Comparison of ENCODE assay signal across 18 cellular contexts in the genomic region with DNA sequence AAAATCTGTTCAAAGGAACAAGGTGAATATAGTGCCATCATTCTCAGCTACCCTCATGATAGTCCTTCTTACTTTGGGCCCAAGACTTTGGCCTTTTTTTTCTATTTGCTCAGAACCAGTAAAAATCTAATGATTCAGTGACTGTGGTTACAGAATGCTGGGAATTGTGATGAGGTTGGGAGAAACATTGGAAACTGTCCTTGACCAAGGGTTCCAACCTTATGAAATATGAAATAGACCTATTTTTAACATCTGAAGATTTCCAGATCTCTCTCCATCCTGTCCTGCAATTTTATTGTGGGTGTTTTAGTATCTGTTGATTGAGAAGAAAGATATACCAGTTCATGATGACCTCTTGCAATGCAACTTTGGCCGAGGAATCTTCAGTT. TPM values are rescaled to one million over a fixed set of nuclear protein-coding genes. Genes with fewer than 3 reads are reported as not detected.
A peak's percentile ranks its signal among the peaks of the same experiment; 100 is the strongest.
DNase-seq lines count a peak whose midpoint lies in the region; ATAC-seq, FAIRE-seq and TF ChIP-seq lines count a peak whose summit lies in the region.
"Had no signal": no experiment of that assay in that cellular context is flagged by ENCODE, and none has a peak within 500 bp of the region (broad histone marks: within the 10 kb centered on the region; RNA-seq: fewer than 3 reads in every experiment).

No MANE protein-coding gene starts in this region.

- H3F3A ChIP-seq in SK-N-SH (replicated peaks; ENCODE audit: insufficient read depth): peaks cover 28% of the 10 kb centered on the region

- DNase-seq in SK-N-SH (no peak), GM19239 (ENCODE audit: insufficient read length, low spot score) (no peak), uterus (no peak)
- no peak for DNase-seq in stimulated activated naive CD4-positive, alpha-beta T cell treated with Interleukin-2 at 50 U/mL for 16 hours (lab: John Stamatoyannopoulos, UW)
- DNase-seq: CD4-positive, alpha-beta T cell; DMS79; EL; HCEC 1CT; HFFc6 had no signal

- H3K27me3 ChIP-seq in SK-N-SH (ENCODE audit: insufficient read depth): no peaks in the 10 kb centered on the region
- H3K27me3 ChIP-seq in gastroesophageal sphincter: no peaks in the 10 kb centered on the region
- H3K27me3 ChIP-seq in uterus: no peaks in the 10 kb centered on the region
- H3K27me3 ChIP-seq: BLaER1 treated with 17β-estradiol and CSF1 and Interleukin-3, amounts not matched to agents 10 nM and 100 nM had no signal

- H3K4me2 ChIP-seq in SK-N-SH: no peak overlapping the region
- H3K4me2 ChIP-seq: BLaER1 treated with 17β-estradiol and CSF1 and Interleukin-3, amounts not matched to agents 10 nM and 100 nM had no signal

- H3K79me2 ChIP-seq in SK-N-SH (ENCODE audit: insufficient read depth): no peaks in the 10 kb centered on the region

- no peaks in the 10 kb centered on the region for H3K36me3 ChIP-seq in SK-N-SH (replicated peaks in 1 of 2; ENCODE audit: control insufficient read depth in 1 of 2, insufficient read depth in 2 of 2, low read length in 1 of 2)
- H3K36me3 ChIP-seq in gastroesophageal sphincter: peaks cover 0 to 1% of the 10 kb centered on the region in 2 donors
- no peaks in the 10 kb centered on the region for H3K36me3 ChIP-seq in uterus
- H3K36me3 ChIP-seq: BLaER1 treated with 17β-estradiol and CSF1 and Interleukin-3, amounts not matched to agents 10 nM and 100 nM had no signal

- peak; percentile 49 for FAIRE-seq in GM19239 (lab: Jason Lieb, UNC)
- FAIRE-seq: G401.6, GM12891, HTR-8/SVneo had no signal

- intact Hi-C loops in uterus (cut with DNase I; ENCODE audit: low total_unique reads): no loop called here

- TF ChIP-seq POLR2A in gastroesophageal sphincter (IDR thresholded peaks at IDR 0.05): no peak
- TF ChIP-seq POLR2A in uterus (IDR thresholded peaks at IDR 0.05): no peak

- peaks cover 0 to 12% of the 10 kb centered on the region in 2 experiments; a peak in 3 of 4 replicates for H3K4me1 ChIP-seq in SK-N-SH (ENCODE audit: control insufficient read depth in 1 of 2, insufficient read depth in 2 of 2, low read depth in 1 of 2, low read length in 1 of 2)
- peaks cover 0 to 12% (median 0%) of the 10 kb centered on the region in 3 donors for H3K4me1 ChIP-seq in gastroesophageal sphincter
- no peaks in the 10 kb centered on the region for H3K4me1 ChIP-seq in uterus
- H3K4me1 ChIP-seq: BLaER1 treated with 17β-estradiol and CSF1 and Interleukin-3, amounts not matched to agents 10 nM and 100 nM had no signal

- H4K20me1 ChIP-seq in SK-N-SH (ENCODE audit: insufficient read depth): no peaks in the 10 kb centered on the region
- H4K20me1 ChIP-seq: BLaER1 treated with 17β-estradiol and CSF1 and Interleukin-3, amounts not matched to agents 10 nM and 100 nM had no signal

- no peak for TF ChIP-seq RAD21 in SK-N-SH (IDR thresholded peaks at IDR 0.05; ENCODE audit: low read length)

- TF ChIP-seq EP300 in SK-N-SH (IDR thresholded peaks at IDR 0.05; ENCODE audit: borderline replicate concordance in 1 of 2, low read depth in 1 of 2, low read length in 1 of 2) (0 out of 4 replicates have a peak, but pooled peaks of 1 of the 2 experiments have one; percentile 14), gastroesophageal sphincter (IDR thresholded peaks at IDR 0.05) (no peak)

- H3K27ac ChIP-seq in SK-N-SH (ENCODE audit: low read depth in 2 of 2, low read length in 1 of 2) (peak overlapping the region; percentile 87 to 99; a peak in 3 of 4 replicates), gastroesophageal sphincter (no peak overlapping the region), skin epidermis (peak overlapping the region in 17 of 21 experiments; percentile 23 to 95 (median 90)), uterus (peak overlapping the region in 1 of 2 donors; percentile 79)
- H3K27ac ChIP-seq: 22Rv1; BLaER1 treated with 17β-estradiol and CSF1 and Interleukin-3, amounts not matched to agents 10 nM and 100 nM had no signal

- CTCF ChIA-PET in SK-N-SH (lab: Yijun Ruan, JAX): no interaction called here

- 89% methylated on average over 1 of the region's 1 CpG for WGBS in SK-N-SH (ENCODE audit: low lambda C conversion rate)
- 100% methylated on average over 1 of the region's 1 CpG; no CpG with 5 or more reads in 1 of the 2 donors for WGBS in gastroesophageal sphincter (ENCODE audit: low coverage in 1 of 2), 2 donors

- ATAC-seq in SK-N-SH treated with all-trans-retinoic acid at 6 μM for 48 hours: no peak
- peak; percentile 34 for ATAC-seq in gastroesophageal sphincter
- ATAC-seq in GM18909 (IDR thresholded peaks at IDR 0.05; ENCODE audit: poor library complexity, unreplicated experiment): no peak

- H3K4me3 ChIP-seq in SK-N-SH (ENCODE audit: low read depth in 2 of 2, low read length in 1 of 2) (no peak overlapping the region), gastroesophageal sphincter (no peak overlapping the region), skin epidermis (no peak overlapping the region), uterus (no peak overlapping the region)
- H3K4me3 ChIP-seq: BLaER1 treated with 17β-estradiol and CSF1 and Interleukin-3, amounts not matched to agents 10 nM and 100 nM had no signal

- H3K9ac ChIP-seq in SK-N-SH: no peak overlapping the region
- H3K9ac ChIP-seq: BLaER1 treated with 17β-estradiol and CSF1 and Interleukin-3, amounts not matched to agents 10 nM and 100 nM had no signal

- no peak overlapping the region for H2AFZ ChIP-seq in SK-N-SH (ENCODE audit: low read depth)

- no peaks in the 10 kb centered on the region for H3K9me2 ChIP-seq in SK-N-SH

- no peaks in the 10 kb centered on the region for H3K9me3 ChIP-seq in SK-N-SH
- no peaks in the 10 kb centered on the region for H3K9me3 ChIP-seq in gastroesophageal sphincter
- H3K9me3 ChIP-seq in uterus: no peaks in the 10 kb centered on the region
- H3K9me3 ChIP-seq: BLaER1 treated with 17β-estradiol and CSF1 and Interleukin-3, amounts not matched to agents 10 nM and 100 nM had no signal

- POLR2A ChIA-PET in SK-N-SH (lab: Yijun Ruan, JAX): no interaction called here

- TF ChIP-seq CTCF in SK-N-SH (IDR thresholded peaks at IDR 0.05) (no peak), gastroesophageal sphincter (IDR thresholded peaks at IDR 0.05) (no peak), uterus (IDR thresholded peaks at IDR 0.05) (no peak)

TF ChIP-seq in SK-N-SH, 30 proteins besides CTCF, POLR2A, EP300 and RAD21:
- TF ChIP-seq RXRA (IDR thresholded peaks at IDR 0.05; ENCODE audit: borderline replicate concordance, low read depth) (no peak), POLR2AphosphoS5 (IDR thresholded peaks at IDR 0.05; ENCODE audit: low read depth, low read length) (no peak), TCF12 (IDR thresholded peaks at IDR 0.05) (peak; percentile 38; the same call in 1 of the 2 replicates), PBX3 (IDR thresholded peaks at IDR 0.05) (peak; percentile 13; the same call in 1 of the 2 replicates)

TF ChIP-seq in SK-N-SH treated with all-trans-retinoic acid at 6 μM for 48 hours, 23 proteins besides CTCF, POLR2A, EP300 and RAD21 (continues in another document):
- no peak for TF ChIP-seq OSR1 (CRISPR knock-in tag; IDR thresholded peaks at IDR 0.05)
- no peak for TF ChIP-seq SNAI2 (CRISPR knock-in tag; IDR thresholded peaks at IDR 0.05)
- TF ChIP-seq POU6F1 (CRISPR knock-in tag; IDR thresholded peaks at IDR 0.05; ENCODE audit: borderline replicate concordance, low read depth): no peak
- TF ChIP-seq ESRRG (CRISPR knock-in tag; IDR thresholded peaks at IDR 0.05): no peak
- TF ChIP-seq, protein P1, sequence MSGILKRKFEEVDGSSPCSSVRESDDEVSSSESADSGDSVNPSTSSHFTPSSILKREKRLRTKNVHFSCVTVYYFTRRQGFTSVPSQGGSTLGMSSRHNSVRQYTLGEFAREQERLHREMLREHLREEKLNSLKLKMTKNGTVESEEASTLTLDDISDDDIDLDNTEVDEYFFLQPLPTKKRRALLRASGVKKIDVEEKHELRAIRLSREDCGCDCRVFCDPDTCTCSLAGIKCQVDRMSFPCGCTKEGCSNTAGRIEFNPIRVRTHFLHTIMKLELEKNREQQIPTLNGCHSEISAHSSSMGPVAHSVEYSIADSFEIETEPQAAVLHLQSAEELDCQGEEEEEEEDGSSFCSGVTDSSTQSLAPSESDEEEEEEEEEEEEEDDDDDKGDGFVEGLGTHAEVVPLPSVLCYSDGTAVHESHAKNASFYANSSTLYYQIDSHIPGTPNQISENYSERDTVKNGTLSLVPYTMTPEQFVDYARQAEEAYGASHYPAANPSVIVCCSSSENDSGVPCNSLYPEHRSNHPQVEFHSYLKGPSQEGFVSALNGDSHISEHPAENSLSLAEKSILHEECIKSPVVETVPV (CRISPR knock-in tag; IDR thresholded peaks at IDR 0.05): no peak
- no peak for TF ChIP-seq PATZ1 (CRISPR knock-in tag; IDR thresholded peaks at IDR 0.05; ENCODE audit: borderline replicate concordance)
- TF ChIP-seq ZFP30 (CRISPR knock-in tag; IDR thresholded peaks at IDR 0.05): no peak

RNA-seq across cellular contexts. Expression of gene TMEM45A, which starts 34.9 kb away (rescaled TPM):
- 6.4 and 10.8 TPM in 2 replicates for polyA plus RNA-seq in SK-N-SH (2012; rRNA removed)
- polyA plus RNA-seq in SK-N-SH (2012; cell fraction: cytosol; rRNA removed): 11.0 and 14.2 TPM in 2 replicates
- polyA plus RNA-seq in SK-N-SH (2012; cell fraction: nucleus; rRNA removed): 1.8 and 6.0 TPM in 2 replicates
- total RNA-seq in gastroesophageal sphincter (10 to 100 TPM in 3 of 4 donors, 1 to 10 TPM in 1; 8.9 to 18.4 (median 17.6) TPM), uterus (10 to 100 TPM; 15.4 to 51.0 (median 28.3) TPM)

Comparison
In these comparisons a context has a peak if more than half of its experiments do, and no peak if none do; other contexts are left out.
1. H3K27ac ChIP-seq: peak in SK-N-SH (2 of 2) and skin epidermis (17 of 21); none in gastroesophageal sphincter (0 of 4).